ENCODE assay signal across 6 cellular contexts in the genomic region with DNA sequence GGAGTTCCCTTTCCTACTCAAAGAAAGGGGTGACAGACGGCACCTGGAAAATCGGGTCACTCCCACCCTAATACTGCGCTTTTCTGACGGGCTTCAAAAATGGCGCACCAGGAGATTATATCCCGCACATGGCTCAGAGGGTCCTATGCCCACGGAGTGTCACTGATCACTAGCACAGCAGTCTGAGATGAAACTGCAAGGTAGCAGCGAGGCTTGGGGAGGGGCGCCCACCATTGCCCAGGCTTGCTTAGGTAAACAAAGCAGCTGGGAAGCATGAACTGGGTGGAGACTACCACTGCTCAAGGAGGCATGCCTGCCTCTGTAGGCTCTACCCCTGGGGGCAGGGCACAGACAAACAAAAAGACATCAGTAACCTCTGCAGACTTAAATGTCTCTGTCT.
DNase-seq lines count a peak whose midpoint lies in the region; FAIRE-seq and TF ChIP-seq lines count a peak whose summit lies in the region.
"Not testable (repeated sequence)": the region's sequence is repeated elsewhere in the genome, so short reads cannot be mapped to it uniquely, and the experiment has no call there.

No MANE protein-coding gene starts in this region.

- intact Hi-C loops in kidney (cut with DNase I); sigmoid colon (cut with DNase I): not testable (repeated sequence)

- 87 to 92% methylated on average over 9 of the region's 9 CpGs for WGBS in sigmoid colon, 2 donors

- DNase-seq in activated naive CD4-positive, alpha-beta T cell treated with anti-CD3 and anti-CD28 coated beads, Interleukin-2, amount 50 U/mL, for 16 hours: peak; percentile 7
- DNase-seq in epithelial cell of esophagus (ENCODE audit: low read depth) (peak; percentile 0), kidney (peak; percentile 14), mesenteric fat pad (ENCODE audit: low spot score) (peak; percentile 60), sigmoid colon (peak; percentile 37), type B pancreatic cell (ENCODE audit: extremely low spot score, unreplicated experiment) (peak; percentile 44)

- not testable (repeated sequence) for TF ChIP-seq POLR2A in sigmoid colon (IDR thresholded peaks at IDR 0.05)

- H3K27me3 ChIP-seq in sigmoid colon: not testable (repeated sequence)

- not testable (repeated sequence) for H3K4me3 Mint-ChIP-seq in type B pancreatic cell

- not testable (repeated sequence) for TF ChIP-seq EP300 in sigmoid colon (IDR thresholded peaks at IDR 0.05)

- not testable (repeated sequence) for H3K36me3 ChIP-seq in kidney (ENCODE audit: control insufficient read depth in 1 of 2, insufficient read depth in 2 of 2, low read length in 2 of 2); sigmoid colon

- H3K36me3 Mint-ChIP-seq in type B pancreatic cell: not testable (repeated sequence)

- not testable (repeated sequence) for H3K4me1 ChIP-seq in kidney (ENCODE audit: control insufficient read depth in 1 of 2, insufficient read depth in 1 of 2, low read depth in 1 of 2, low read length in 2 of 2); sigmoid colon

- H3K27me3 Mint-ChIP-seq in type B pancreatic cell: not testable (repeated sequence)

- not testable (repeated sequence) for TF ChIP-seq CTCF in epithelial cell of esophagus (IDR thresholded peaks at IDR 0.05; ENCODE audit: insufficient read depth, low read depth, low read length, missing control alignments); kidney (IDR thresholded peaks at IDR 0.05; ENCODE audit: borderline replicate concordance, extremely low read depth, insufficient read depth); sigmoid colon (IDR thresholded peaks at IDR 0.05); type B pancreatic cell (conservative IDR thresholded peaks at IDR 0.05)

- not testable (repeated sequence) for H3K4me3 ChIP-seq in epithelial cell of esophagus (ENCODE audit: low read length); kidney (ENCODE audit: low read length in 2 of 2); sigmoid colon

- not testable (repeated sequence) for H3K9ac ChIP-seq in kidney (ENCODE audit: low read length in 2 of 2)

- not testable (repeated sequence) for H3K27ac Mint-ChIP-seq in type B pancreatic cell

- not testable (repeated sequence) for H3K4me1 Mint-ChIP-seq in type B pancreatic cell (ENCODE audit: unreplicated experiment)

- peaks cover 12% of the 10 kb centered on the region for H3K9me3 Mint-ChIP-seq in type B pancreatic cell

- H3K9me3 ChIP-seq in kidney (ENCODE audit: control insufficient read depth in 1 of 2, low read length in 2 of 2) (peaks cover 3 to 26% of the 10 kb centered on the region in 2 donors), sigmoid colon (peaks cover 0 to 12% (median 1%) of the 10 kb centered on the region in 4 donors)

- H3K27ac ChIP-seq in kidney (ENCODE audit: low read depth in 2 of 2, low read length in 2 of 2); sigmoid colon: not testable (repeated sequence)

- FAIRE-seq in kidney (lab: Jason Lieb, UNC): not testable (repeated sequence)

Comparison
In these comparisons a context has a peak if more than half of its experiments do, and no peak if none do; other contexts are left out.
1. DNase-seq: peak in every context shown above with its lines; median percentile 60 in mesenteric fat pad; 44 in type B pancreatic cell; 37 in sigmoid colon; 14 in kidney; 7 in activated naive CD4-positive, alpha-beta T cell treated with anti-CD3 and anti-CD28 coated beads, Interleukin-2, amount 50 U/mL, for 16 hours; 0 in epithelial cell of esophagus.